14 cellular contexts compared by ENCODE assay signal in the genomic region with DNA sequence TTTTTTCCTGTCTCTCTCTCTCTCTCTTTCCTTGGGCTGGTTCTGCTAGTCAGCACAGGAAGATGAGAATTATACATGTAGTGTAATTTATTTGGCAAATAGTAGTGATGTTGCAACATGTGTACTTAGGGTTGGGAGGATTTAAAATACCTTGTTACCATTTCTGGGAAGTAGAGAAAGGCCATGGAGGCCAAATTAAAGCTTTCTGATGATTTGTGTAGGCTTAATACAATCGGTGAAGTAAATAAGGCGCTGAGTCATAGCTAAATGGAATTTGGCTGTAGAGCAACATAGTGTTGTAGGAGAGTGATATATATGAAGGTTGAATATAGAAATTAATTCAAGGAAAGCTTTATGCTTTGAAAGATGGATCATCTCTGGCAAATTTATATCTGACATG.
"Had no signal": no experiment of that assay in that cellular context is flagged by ENCODE, and none has a peak within 500 bp of the region (broad histone marks: within the 10 kb centered on the region; RNA-seq: fewer than 3 reads in every experiment).

No MANE protein-coding gene starts in this region.

- H3K4me1 ChIP-seq: breast epithelium, gastroesophageal sphincter, left ventricle myocardium inferior, prostate gland, sigmoid colon, testis, upper lobe of right lung had no signal

- H3K27me3 ChIP-seq: breast epithelium, gastroesophageal sphincter, sigmoid colon, testis, upper lobe of right lung had no signal

- ATAC-seq: gastroesophageal sphincter; stimulated activated naive CD8-positive, alpha-beta T cell treated with anti-CD3 and anti-CD28 coated beads, Interleukin-15, Interleukin-2, amounts not matched to agents 100 U/mL and 50 U/mL, for 24 hours; upper lobe of right lung had no signal

- H3K27ac ChIP-seq: breast epithelium, gastroesophageal sphincter, left ventricle myocardium inferior, prostate gland, sigmoid colon, testis, upper lobe of right lung had no signal

- H3K36me3 ChIP-seq: breast epithelium, gastroesophageal sphincter, left ventricle myocardium inferior, prostate gland, sigmoid colon, upper lobe of right lung had no signal

- H3K4me3 ChIP-seq: breast epithelium, gastroesophageal sphincter, left ventricle myocardium inferior, prostate gland, sigmoid colon, testis, upper lobe of right lung had no signal

- H3K9me3 ChIP-seq: breast epithelium, gastroesophageal sphincter, prostate gland, sigmoid colon, testis, upper lobe of right lung had no signal

- DNase-seq: activated CD4-positive, alpha-beta T cell treated with anti-CD3 and anti-CD28 coated beads, Interleukin-2, amount 50 U/mL, for 4 hours; activated effector memory CD4-positive, alpha-beta T cell treated with Interleukin-2 at 50 U/mL for 16 hours; activated T-cell treated with anti-CD3 and anti-CD28 coated beads, Interleukin-2, amount 50 U/mL, for 24 hours; amygdala; left ventricle myocardium inferior; mesendoderm; nephron progenitor cell; sigmoid colon; stimulated activated naive CD8-positive, alpha-beta T cell treated with anti-CD3 and anti-CD28 coated beads, Interleukin-15, Interleukin-2, amounts not matched to agents 100 U/mL and 50 U/mL, for 24 hours; testis had no signal
